In genomic region chr17:73203788-73204479, GRCh38 we compare ENCODE assay signal across 10 cellular contexts. TPM values are rescaled to one million over a fixed set of nuclear protein-coding genes. Genes with fewer than 3 reads are reported as not detected.
DNase-seq lines count a peak whose midpoint lies in the region; ATAC-seq and TF ChIP-seq lines count a peak whose summit lies in the region.
"Had no signal": no experiment of that assay in that cellular context is flagged by ENCODE, and none has a peak within 500 bp of the region (broad histone marks: within the 10 kb centered on the region; RNA-seq: fewer than 3 reads in every experiment).

No MANE protein-coding gene starts in this region.

- peak overlapping the region; percentile 11; the same call in 1 of the 2 replicates for H3K27ac ChIP-seq in RWPE1

- H3K27ac Mint-ChIP-seq in activated naive CD8-positive, alpha-beta T cell: peak overlapping the region; percentile 87
- peak overlapping the region; percentile 67 to 69 for H3K27ac Mint-ChIP-seq in natural killer cell

- peaks cover 8% of the 10 kb centered on the region for H3K36me3 Mint-ChIP-seq in activated naive CD8-positive, alpha-beta T cell
- H3K36me3 Mint-ChIP-seq in natural killer cell: peaks cover 25% of the 10 kb centered on the region

- H3K4me3 Mint-ChIP-seq in activated naive CD8-positive, alpha-beta T cell: peak overlapping the region; percentile 63
- no peak overlapping the region for H3K4me3 Mint-ChIP-seq in natural killer cell

- CTCF ChIA-PET in RWPE1 (lab: Yijun Ruan, JAX): no interaction called here

- no peak for TF ChIP-seq POLR2A in GM18505 (IDR thresholded peaks at IDR 0.05; ENCODE audit: borderline replicate concordance, extremely low read depth, insufficient read depth, insufficient read length)

- ATAC-seq in natural killer cell: peak; percentile 70 to 85 (median 70)
- ATAC-seq in GM19467 (IDR thresholded peaks at IDR 0.05; ENCODE audit: unreplicated experiment): no peak
- no peak for ATAC-seq in GM18505 (IDR thresholded peaks at IDR 0.05; ENCODE audit: unreplicated experiment)

- no peaks in the 10 kb centered on the region for H3K9me3 Mint-ChIP-seq in activated naive CD8-positive, alpha-beta T cell (ENCODE audit: low read depth)
- no peaks in the 10 kb centered on the region for H3K9me3 Mint-ChIP-seq in natural killer cell

- POLR2A ChIA-PET in RWPE1 (lab: Yijun Ruan, JAX; ENCODE audit: low non-redundant PET): no interaction called here

- TF ChIP-seq CTCF in RWPE1 (conservative IDR thresholded peaks at IDR 0.05; ENCODE audit: low read depth) (no peak), natural killer cell (IDR thresholded peaks at IDR 0.05) (no peak)

- H3K27me3 Mint-ChIP-seq in activated naive CD8-positive, alpha-beta T cell: no peaks in the 10 kb centered on the region
- no peaks in the 10 kb centered on the region for H3K27me3 Mint-ChIP-seq in natural killer cell (ENCODE audit: low read depth in 2 of 2)

- intact Hi-C loops in natural killer cell (cut with micrococcal nuclease): no loop called here

- H3K4me1 Mint-ChIP-seq in activated naive CD8-positive, alpha-beta T cell (ENCODE audit: low read depth): peaks cover 35% of the 10 kb centered on the region
- H3K4me1 Mint-ChIP-seq in natural killer cell: peaks cover 18 to 25% of the 10 kb centered on the region in 2 donors

- peak; percentile 5 for DNase-seq in COLO668 (lab: John Stamatoyannopoulos, UW; ENCODE audit: unreplicated experiment)
- no peak for DNase-seq in RWPE1 (ENCODE audit: low spot score)
- DNase-seq in natural killer cell: no peak
- DNase-seq in anterior cingulate cortex (lab: John Stamatoyannopoulos, UW): no peak
- no peak for DNase-seq in NCI-H82 (lab: John Stamatoyannopoulos, UW)
- DNase-seq: cortex of kidney, substantia nigra had no signal

RNA-seq across cellular contexts. Expression of gene COG1, which starts 11.1 kb away (rescaled TPM):
- 10 to 100 TPM; 64.1 to 73.2 (median 68.3) TPM for total RNA-seq in natural killer cell

RNA-seq across cellular contexts. Expression of gene SSTR2, which starts 39.1 kb away (rescaled TPM):
- not detected for total RNA-seq in natural killer cell

RNA-seq across cellular contexts. Expression of gene CPSF4L, which starts 57.7 kb away (rescaled TPM):
- not detected for total RNA-seq in natural killer cell

Comparison
In these comparisons a context has a peak if more than half of its experiments do, and no peak if none do; other contexts are left out.
1. ATAC-seq: peak in natural killer cell (3 of 3); none in GM19467 (single experiment) and GM18505 (single experiment).